ENCODE assay signal across 1 cellular context in the genomic region with DNA sequence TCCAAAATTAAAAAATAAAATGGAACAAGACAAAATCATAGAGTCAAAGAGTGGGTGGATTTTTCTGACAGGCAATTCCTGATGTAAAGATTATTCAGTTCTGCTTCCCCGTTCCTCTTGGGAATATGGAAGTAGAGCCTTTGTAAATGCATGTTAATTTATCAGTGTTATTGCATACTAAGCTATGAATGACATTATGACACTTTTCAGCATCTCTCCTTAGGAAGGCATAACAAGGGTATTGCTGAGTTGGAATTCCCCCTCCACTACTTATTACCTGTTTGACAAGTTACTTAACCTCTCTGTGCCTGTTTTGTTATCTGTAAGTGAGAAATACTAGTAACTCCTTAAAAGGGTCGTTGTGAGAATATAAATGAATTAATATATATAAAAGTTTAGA.
TF ChIP-seq lines count a peak whose summit lies in the region.

No MANE protein-coding gene starts in this region.

TF ChIP-seq in GM12878, 131 proteins besides CTCF, POLR2A, EP300 and RAD21 (continued from another document):
- no peak for TF ChIP-seq RB1 (IDR thresholded peaks at IDR 0.05; ENCODE audit: borderline replicate concordance)
- TF ChIP-seq, protein P1, sequence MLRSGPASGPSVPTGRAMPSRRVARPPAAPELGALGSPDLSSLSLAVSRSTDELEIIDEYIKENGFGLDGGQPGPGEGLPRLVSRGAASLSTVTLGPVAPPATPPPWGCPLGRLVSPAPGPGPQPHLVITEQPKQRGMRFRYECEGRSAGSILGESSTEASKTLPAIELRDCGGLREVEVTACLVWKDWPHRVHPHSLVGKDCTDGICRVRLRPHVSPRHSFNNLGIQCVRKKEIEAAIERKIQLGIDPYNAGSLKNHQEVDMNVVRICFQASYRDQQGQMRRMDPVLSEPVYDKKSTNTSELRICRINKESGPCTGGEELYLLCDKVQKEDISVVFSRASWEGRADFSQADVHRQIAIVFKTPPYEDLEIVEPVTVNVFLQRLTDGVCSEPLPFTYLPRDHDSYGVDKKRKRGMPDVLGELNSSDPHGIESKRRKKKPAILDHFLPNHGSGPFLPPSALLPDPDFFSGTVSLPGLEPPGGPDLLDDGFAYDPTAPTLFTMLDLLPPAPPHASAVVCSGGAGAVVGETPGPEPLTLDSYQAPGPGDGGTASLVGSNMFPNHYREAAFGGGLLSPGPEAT (IDR thresholded peaks at IDR 0.05; ENCODE audit: low read depth) = no peak
- TF ChIP-seq, protein P2, sequence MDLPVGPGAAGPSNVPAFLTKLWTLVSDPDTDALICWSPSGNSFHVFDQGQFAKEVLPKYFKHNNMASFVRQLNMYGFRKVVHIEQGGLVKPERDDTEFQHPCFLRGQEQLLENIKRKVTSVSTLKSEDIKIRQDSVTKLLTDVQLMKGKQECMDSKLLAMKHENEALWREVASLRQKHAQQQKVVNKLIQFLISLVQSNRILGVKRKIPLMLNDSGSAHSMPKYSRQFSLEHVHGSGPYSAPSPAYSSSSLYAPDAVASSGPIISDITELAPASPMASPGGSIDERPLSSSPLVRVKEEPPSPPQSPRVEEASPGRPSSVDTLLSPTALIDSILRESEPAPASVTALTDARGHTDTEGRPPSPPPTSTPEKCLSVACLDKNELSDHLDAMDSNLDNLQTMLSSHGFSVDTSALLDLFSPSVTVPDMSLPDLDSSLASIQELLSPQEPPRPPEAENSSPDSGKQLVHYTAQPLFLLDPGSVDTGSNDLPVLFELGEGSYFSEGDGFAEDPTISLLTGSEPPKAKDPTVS (IDR thresholded peaks at IDR 0.05; ENCODE audit: low read depth, low read length) = no peak
- TF ChIP-seq SREBF2 (IDR thresholded peaks at IDR 0.05; ENCODE audit: low read length) = no peak
- TF ChIP-seq, protein P3, sequence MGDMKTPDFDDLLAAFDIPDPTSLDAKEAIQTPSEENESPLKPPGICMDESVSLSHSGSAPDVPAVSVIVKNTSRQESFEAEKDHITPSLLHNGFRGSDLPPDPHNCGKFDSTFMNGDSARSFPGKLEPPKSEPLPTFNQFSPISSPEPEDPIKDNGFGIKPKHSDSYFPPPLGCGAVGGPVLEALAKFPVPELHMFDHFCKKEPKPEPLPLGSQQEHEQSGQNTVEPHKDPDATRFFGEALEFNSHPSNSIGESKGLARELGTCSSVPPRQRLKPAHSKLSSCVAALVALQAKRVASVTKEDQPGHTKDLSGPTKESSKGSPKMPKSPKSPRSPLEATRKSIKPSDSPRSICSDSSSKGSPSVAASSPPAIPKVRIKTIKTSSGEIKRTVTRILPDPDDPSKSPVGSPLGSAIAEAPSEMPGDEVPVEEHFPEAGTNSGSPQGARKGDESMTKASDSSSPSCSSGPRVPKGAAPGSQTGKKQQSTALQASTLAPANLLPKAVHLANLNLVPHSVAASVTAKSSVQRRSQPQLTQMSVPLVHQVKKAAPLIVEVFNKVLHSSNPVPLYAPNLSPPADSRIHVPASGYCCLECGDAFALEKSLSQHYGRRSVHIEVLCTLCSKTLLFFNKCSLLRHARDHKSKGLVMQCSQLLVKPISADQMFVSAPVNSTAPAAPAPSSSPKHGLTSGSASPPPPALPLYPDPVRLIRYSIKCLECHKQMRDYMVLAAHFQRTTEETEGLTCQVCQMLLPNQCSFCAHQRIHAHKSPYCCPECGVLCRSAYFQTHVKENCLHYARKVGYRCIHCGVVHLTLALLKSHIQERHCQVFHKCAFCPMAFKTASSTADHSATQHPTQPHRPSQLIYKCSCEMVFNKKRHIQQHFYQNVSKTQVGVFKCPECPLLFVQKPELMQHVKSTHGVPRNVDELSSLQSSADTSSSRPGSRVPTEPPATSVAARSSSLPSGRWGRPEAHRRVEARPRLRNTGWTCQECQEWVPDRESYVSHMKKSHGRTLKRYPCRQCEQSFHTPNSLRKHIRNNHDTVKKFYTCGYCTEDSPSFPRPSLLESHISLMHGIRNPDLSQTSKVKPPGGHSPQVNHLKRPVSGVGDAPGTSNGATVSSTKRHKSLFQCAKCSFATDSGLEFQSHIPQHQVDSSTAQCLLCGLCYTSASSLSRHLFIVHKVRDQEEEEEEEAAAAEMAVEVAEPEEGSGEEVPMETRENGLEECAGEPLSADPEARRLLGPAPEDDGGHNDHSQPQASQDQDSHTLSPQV (IDR thresholded peaks at IDR 0.05) = no peak
- TF ChIP-seq, protein P4, sequence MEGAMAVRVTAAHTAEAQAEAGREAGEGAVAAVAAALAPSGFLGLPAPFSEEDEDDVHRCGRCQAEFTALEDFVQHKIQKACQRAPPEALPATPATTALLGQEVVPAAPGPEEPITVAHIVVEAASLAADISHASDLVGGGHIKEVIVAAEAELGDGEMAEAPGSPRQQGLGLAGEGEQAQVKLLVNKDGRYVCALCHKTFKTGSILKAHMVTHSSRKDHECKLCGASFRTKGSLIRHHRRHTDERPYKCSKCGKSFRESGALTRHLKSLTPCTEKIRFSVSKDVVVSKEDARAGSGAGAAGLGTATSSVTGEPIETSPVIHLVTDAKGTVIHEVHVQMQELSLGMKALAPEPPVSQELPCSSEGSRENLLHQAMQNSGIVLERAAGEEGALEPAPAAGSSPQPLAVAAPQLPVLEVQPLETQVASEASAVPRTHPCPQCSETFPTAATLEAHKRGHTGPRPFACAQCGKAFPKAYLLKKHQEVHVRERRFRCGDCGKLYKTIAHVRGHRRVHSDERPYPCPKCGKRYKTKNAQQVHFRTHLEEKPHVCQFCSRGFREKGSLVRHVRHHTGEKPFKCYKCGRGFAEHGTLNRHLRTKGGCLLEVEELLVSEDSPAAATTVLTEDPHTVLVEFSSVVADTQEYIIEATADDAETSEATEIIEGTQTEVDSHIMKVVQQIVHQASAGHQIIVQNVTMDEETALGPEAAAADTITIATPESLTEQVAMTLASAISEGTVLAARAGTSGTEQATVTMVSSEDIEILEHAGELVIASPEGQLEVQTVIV (IDR thresholded peaks at IDR 0.05; ENCODE audit: borderline replicate concordance, partially characterized antibody) = no peak
- TF ChIP-seq IRF4 (IDR thresholded peaks at IDR 0.05; ENCODE audit: low read depth, low read length) = no peak
- TF ChIP-seq, protein P5, sequence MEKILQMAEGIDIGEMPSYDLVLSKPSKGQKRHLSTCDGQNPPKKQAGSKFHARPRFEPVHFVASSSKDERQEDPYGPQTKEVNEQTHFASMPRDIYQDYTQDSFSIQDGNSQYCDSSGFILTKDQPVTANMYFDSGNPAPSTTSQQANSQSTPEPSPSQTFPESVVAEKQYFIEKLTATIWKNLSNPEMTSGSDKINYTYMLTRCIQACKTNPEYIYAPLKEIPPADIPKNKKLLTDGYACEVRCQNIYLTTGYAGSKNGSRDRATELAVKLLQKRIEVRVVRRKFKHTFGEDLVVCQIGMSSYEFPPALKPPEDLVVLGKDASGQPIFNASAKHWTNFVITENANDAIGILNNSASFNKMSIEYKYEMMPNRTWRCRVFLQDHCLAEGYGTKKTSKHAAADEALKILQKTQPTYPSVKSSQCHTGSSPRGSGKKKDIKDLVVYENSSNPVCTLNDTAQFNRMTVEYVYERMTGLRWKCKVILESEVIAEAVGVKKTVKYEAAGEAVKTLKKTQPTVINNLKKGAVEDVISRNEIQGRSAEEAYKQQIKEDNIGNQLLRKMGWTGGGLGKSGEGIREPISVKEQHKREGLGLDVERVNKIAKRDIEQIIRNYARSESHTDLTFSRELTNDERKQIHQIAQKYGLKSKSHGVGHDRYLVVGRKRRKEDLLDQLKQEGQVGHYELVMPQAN (conservative IDR thresholded peaks at IDR 0.05) = no peak
- TF ChIP-seq, protein P6, sequence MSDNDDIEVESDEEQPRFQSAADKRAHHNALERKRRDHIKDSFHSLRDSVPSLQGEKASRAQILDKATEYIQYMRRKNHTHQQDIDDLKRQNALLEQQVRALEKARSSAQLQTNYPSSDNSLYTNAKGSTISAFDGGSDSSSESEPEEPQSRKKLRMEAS (IDR thresholded peaks at IDR 0.05; ENCODE audit: low read depth, low read length) = no peak
